1 cellular context compared by ENCODE assay signal in the genomic region with DNA sequence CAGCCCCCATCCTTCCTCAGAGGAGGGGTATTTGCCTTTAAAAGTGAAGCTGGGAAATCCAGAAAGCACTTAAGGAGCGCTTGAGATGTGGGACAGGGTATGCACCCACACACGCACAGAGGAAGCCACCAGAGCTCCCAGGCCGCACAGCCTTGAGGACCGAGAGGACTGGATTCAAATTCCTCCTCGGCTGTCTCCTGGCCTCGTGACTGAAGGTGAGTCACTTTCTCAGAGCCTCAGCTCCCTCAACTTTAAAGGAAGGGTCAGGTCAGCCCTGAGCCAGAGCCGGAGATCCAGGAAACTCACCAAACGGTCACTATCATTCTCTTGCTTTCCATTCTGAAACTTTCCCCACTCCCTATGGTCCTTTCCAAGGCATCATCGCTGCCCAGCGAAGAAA.
TF ChIP-seq lines count a peak whose summit lies in the region.

No MANE protein-coding gene starts in this region.

TF ChIP-seq in HepG2, 621 proteins besides CTCF, POLR2A, EP300 and RAD21:
- TF ChIP-seq PPARG (CRISPR knock-in tag; conservative IDR thresholded peaks at IDR 0.05) = no peak
- TF ChIP-seq ZFYVE20 (CRISPR knock-in tag; IDR thresholded peaks at IDR 0.05; ENCODE audit: borderline replicate concordance, low read depth) = no peak
- TF ChIP-seq CENPT (CRISPR knock-in tag; IDR thresholded peaks at IDR 0.05; ENCODE audit: low read depth) = no peak
- no peak for TF ChIP-seq RFX1 (IDR thresholded peaks at IDR 0.05)
- TF ChIP-seq REPIN1 (CRISPR knock-in tag; IDR thresholded peaks at IDR 0.05; ENCODE audit: borderline replicate concordance, low read depth) = no peak
- no peak for TF ChIP-seq MAFF (IDR thresholded peaks at IDR 0.05; ENCODE audit: low read depth, low read length)
- TF ChIP-seq TGIF2 (CRISPR knock-in tag; IDR thresholded peaks at IDR 0.05) = no peak
- TF ChIP-seq ZNF232 (CRISPR knock-in tag; IDR thresholded peaks at IDR 0.05; ENCODE audit: borderline replicate concordance) = no peak
